ENCODE assay signal across 23 cellular contexts in the genomic region with DNA sequence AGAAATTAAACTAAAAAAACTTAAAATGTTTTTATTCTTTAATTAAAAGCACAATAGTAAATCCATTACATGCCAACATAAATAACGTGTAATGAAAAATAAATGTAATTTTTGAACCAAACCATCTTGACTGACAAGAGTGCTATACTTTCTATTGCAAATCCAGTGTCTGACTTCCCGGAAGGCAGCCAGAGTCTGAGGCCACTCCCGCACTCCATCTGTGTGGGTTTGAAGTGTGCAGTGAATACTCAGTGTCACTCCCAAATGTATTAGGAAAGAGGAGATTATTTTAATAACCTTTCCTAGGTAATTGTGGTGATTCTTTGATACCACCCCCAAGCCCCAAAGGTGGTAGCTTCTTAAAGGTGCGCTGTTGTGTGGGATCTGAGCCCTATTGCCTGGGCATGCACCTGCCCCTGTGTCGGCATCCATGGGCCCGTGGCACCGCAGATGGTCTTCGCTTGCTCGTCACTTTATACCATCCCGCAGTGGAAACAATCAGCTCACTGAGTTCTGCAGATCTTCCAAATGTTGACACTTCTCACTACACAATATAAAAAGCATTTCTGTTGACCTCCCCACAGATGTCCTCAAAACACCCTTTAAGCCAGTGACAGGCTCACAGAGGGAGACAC.
"Had no signal": no experiment of that assay in that cellular context is flagged by ENCODE, and none has a peak within 500 bp of the region (broad histone marks: within the 10 kb centered on the region; RNA-seq: fewer than 3 reads in every experiment).

No MANE protein-coding gene starts in this region.

- DNase-seq: IMR-90, Karpas-422, KG1, MG63, NCI-H1092, NCI-H1105 treated with DMSO at 0.1 percent for 48 hours, NCI-H1436, NCI-H1694, NCI-H187 treated with DMSO at 0.1 percent for 48 hours, NCI-H2029 treated with DMSO at 0.1 percent for 48 hours, NCI-H2107, NCI-H226, NCI-H446, NCI-H510A, NCI-H524 treated with DMSO at 0.1 percent for 48 hours, NCI-H69, NCI-H774, Right ventricle myocardium superior, RPMI8226, SIG-M5 had no signal

- H3K27me3 ChIP-seq: MG63, SJSA1 had no signal

- H3K27ac ChIP-seq: SJSA1, SK-N-MC had no signal

- H3K4me3 ChIP-seq: MG63, SJSA1, SK-N-MC had no signal

- ATAC-seq: HepG2 had no signal
